Comparison of ENCODE assay signal across 17 cellular contexts in genomic region chr7:131202451-131202850, GRCh38.
"Had no signal": no experiment of that assay in that cellular context is flagged by ENCODE, and none has a peak within 500 bp of the region (broad histone marks: within the 10 kb centered on the region; RNA-seq: fewer than 3 reads in every experiment).

No MANE protein-coding gene starts in this region.

- H3K36me3 ChIP-seq: esophagus squamous epithelium, sigmoid colon, transverse colon had no signal

- H3K27ac ChIP-seq: hepatocyte, testis had no signal

- H2AFZ ChIP-seq: hepatocyte had no signal

- H3K4me3 ChIP-seq: esophagus squamous epithelium, hepatocyte, mucosa of descending colon, sigmoid colon, testis, transverse colon had no signal

- H3K27me3 ChIP-seq: esophagus squamous epithelium, hepatocyte, sigmoid colon, testis, transverse colon had no signal

- H3K4me2 ChIP-seq: hepatocyte had no signal

- H3K79me2 ChIP-seq: hepatocyte had no signal

- DNase-seq: cerebellar nuclear complex; esophagus squamous epithelium; foreskin fibroblast; head of caudate nucleus; kidney; left cardiac atrium; mucosa of descending colon; natural killer cell; posterior cingulate gyrus; sigmoid colon; small intestine; stimulated activated CD4-positive, alpha-beta T cell treated with anti-CD3 and anti-CD28 coated beads, Interleukin-12 subunit alpha, Interleukin-12 subunit beta, amount 100 ng/mL, for 4 hours; stimulated activated CD4-positive, alpha-beta T cell treated with anti-CD3 and anti-CD28 coated beads, Interleukin-2, amount 100 ng/mL, for 48 hours; stimulated activated naive CD4-positive, alpha-beta T cell treated with Interleukin-2 at 50 U/mL for 16 hours; testis; transverse colon had no signal

- H3K4me1 ChIP-seq: esophagus squamous epithelium, testis, transverse colon had no signal

- ATAC-seq: left cardiac atrium, mucosa of descending colon, natural killer cell had no signal

- H3K9me3 ChIP-seq: esophagus squamous epithelium, mucosa of descending colon, sigmoid colon, testis, transverse colon had no signal
